Comparison of ENCODE assay signal across 36 cellular contexts in the genomic region with DNA sequence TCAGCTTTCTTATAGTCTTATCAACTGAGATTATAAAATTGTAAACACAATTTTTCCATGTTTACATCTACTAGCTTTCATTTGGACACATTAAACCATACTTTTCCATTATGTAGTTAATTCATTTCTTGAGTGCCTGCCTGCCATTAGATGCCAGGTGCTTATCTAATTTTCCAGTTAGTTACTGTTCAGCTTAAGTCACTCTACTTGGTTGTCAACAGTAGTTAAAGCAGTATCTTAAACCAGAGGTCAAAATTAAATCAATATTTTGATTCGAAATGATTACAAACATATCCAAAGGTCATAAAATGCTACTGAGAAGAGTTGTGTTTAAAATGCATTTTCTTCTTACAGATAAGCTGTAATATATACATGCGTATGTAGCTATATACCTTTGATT.
"Had no signal": no experiment of that assay in that cellular context is flagged by ENCODE, and none has a peak within 500 bp of the region (broad histone marks: within the 10 kb centered on the region; RNA-seq: fewer than 3 reads in every experiment).

No MANE protein-coding gene starts in this region.

- H3K9me3 ChIP-seq: adrenal gland, body of pancreas, breast epithelium had no signal

- H3K27me3 ChIP-seq: adrenal gland, body of pancreas, brain microvascular endothelial cell, breast epithelium had no signal

- H3K27ac ChIP-seq: adrenal gland, body of pancreas, brain microvascular endothelial cell, breast epithelium, WERI-Rb-1 had no signal

- H3K36me3 ChIP-seq: brain microvascular endothelial cell, breast epithelium had no signal

- ATAC-seq: activated CD4-positive, alpha-beta T cell treated with anti-CD3 and anti-CD28 coated beads for 36 hours; activated CD4-positive, CD25-positive, alpha-beta regulatory T cell treated with anti-CD3 and anti-CD28 coated beads, Interleukin-2, amount 50 U/mL, for 24 hours; activated CD8-positive, alpha-beta memory T cell treated with anti-CD3 and anti-CD28 coated beads, Interleukin-2, amount 10 ng/mL, durations not matched to agents 7 days and 5 days; activated CD8-positive, alpha-beta T cell treated with anti-CD3 and anti-CD28 coated beads, Interleukin-2, amount 10 ng/mL, durations not matched to agents 7 days and 5 days; activated naive CD4-positive, alpha-beta T cell treated with anti-CD3 and anti-CD28 coated beads, Interleukin-2, amount 50 U/mL, for 72 hours; activated T-cell treated with anti-CD3 and anti-CD28 coated beads, Interleukin-2, amount 50 U/mL, for 4 hours; activated T-cell treated with anti-CD3 and anti-CD28 coated beads, Interleukin-2, amount 50 U/mL, for 72 hours; activated T-helper 17 cell treated with anti-CD3 and anti-CD28 coated beads, Interleukin-2, amount 50 U/mL, for 72 hours; body of pancreas; WTC11 had no signal

- DNase-seq: activated CD4-positive, alpha-beta memory T cell treated with anti-CD3 and anti-CD28 coated beads, Interleukin-2, amount 10 ng/mL, durations not matched to agents 7 days and 5 days; activated CD4-positive, alpha-beta T cell treated with anti-CD3 and anti-CD28 coated beads for 1 hour; activated CD4-positive, alpha-beta T cell treated with anti-CD3 and anti-CD28 coated beads for 36 hours; activated CD4-positive, alpha-beta T cell treated with anti-CD3 and anti-CD28 coated beads for 48 hours; activated CD4-positive, alpha-beta T cell treated with anti-CD3 and anti-CD28 coated beads, Interleukin-2, amount 10 ng/mL, durations not matched to agents 7 days and 5 days; activated CD4-positive, alpha-beta T cell treated with anti-CD3 and anti-CD28 coated beads, Interleukin-2, amount 50 U/mL, for 48 hours; activated CD4-positive, CD25-positive, alpha-beta regulatory T cell; activated CD8-positive, alpha-beta memory T cell treated with anti-CD3 and anti-CD28 coated beads for 24 hours; activated CD8-positive, alpha-beta memory T cell treated with anti-CD3 and anti-CD28 coated beads, Interleukin-2, amount 10 ng/mL, durations not matched to agents 7 days and 5 days; activated CD8-positive, alpha-beta memory T cell treated with anti-CD3 and anti-CD28 coated beads, Interleukin-2, amount 50 U/mL, for 48 hours; activated CD8-positive, alpha-beta T cell treated with anti-CD3 and anti-CD28 coated beads, Interleukin-2, amount 10 ng/mL, durations not matched to agents 7 days and 5 days; activated effector memory CD4-positive, alpha-beta T cell treated with anti-CD3 and anti-CD28 coated beads, Interleukin-2, amount 50 U/mL, for 16 hours; activated gamma-delta T cell treated with Interleukin-2 at 50 U/mL for 16 hours; activated naive CD4-positive, alpha-beta T cell; activated naive CD4-positive, alpha-beta T cell treated with anti-CD3 and anti-CD28 coated beads for 36 hours; activated naive CD4-positive, alpha-beta T cell treated with anti-CD3 and anti-CD28 coated beads, Interleukin-2, amount 50 U/mL, for 16 hours; activated naive CD8-positive, alpha-beta T cell treated with anti-CD3 and anti-CD28 coated beads for 36 hours; activated T-cell treated with anti-CD3 and anti-CD28 coated beads, Interleukin-2, amount 50 U/mL, for 4 hours; activated T-cell treated with anti-CD3 and anti-CD28 coated beads, Interleukin-2, amount 50 U/mL, for 72 hours; adrenal gland; amniotic stem cell; aorta; body of pancreas; brain microvascular endothelial cell; central memory CD4-positive, alpha-beta T cell; T-helper 1 cell; T-helper 2 cell; T-helper 9 cell; WERI-Rb-1 had no signal

- FAIRE-seq: astrocyte, TTC549 had no signal

- H3K4me1 ChIP-seq: adrenal gland, breast epithelium had no signal

- H3K4me3 ChIP-seq: adrenal gland, body of pancreas, breast epithelium had no signal
